Comparison of ENCODE assay signal across 7 cellular contexts in the genomic region with DNA sequence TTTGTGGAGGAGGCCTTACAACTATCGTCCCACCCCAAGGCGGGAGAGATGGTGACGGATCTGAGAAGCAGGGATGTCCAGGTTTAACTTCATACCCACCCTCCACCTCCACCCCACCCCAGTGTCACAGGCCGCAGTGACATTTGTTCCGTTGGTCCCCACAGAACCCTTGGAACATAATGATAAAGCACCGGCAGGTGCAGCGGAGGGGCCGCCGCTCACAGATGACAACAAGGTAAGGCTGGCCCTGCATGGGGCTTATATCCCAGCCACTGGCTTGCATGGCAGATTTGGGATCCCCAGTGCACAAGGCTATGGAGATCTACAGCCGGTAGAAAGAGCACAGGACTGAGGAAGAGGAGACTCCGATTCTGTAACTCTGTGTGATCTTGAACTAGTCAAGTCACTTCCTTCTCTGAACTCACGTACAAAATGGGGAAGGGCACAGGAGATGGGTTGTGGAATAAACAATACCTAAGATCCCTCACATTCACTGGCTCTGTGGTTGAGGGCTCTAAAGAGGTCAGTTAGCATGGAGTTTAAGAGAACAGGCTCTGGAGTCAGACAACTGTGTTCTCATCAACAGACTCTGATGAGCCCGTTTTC. TPM values are rescaled to one million over a fixed set of nuclear protein-coding genes. Genes with fewer than 3 reads are reported as not detected.
DNase-seq lines count a peak whose midpoint lies in the region; ATAC-seq and TF ChIP-seq lines count a peak whose summit lies in the region.

No MANE protein-coding gene starts in this region.

- peaks cover 13% of the 10 kb centered on the region for H3K36me3 ChIP-seq in H7 (replicated peaks; ENCODE audit: control insufficient read depth, insufficient read depth, low read length)
- peaks cover 23% of the 10 kb centered on the region for H3K36me3 ChIP-seq in SJCRH30
- peaks cover 3 to 13% of the 10 kb centered on the region in 2 donors for H3K36me3 ChIP-seq in esophagus (ENCODE audit: control insufficient read depth in 2 of 2, insufficient read depth in 2 of 2, low read length in 1 of 2)

- H3K27ac ChIP-seq in SJCRH30 = no peak overlapping the region
- peak overlapping the region; percentile 79 to 94 for H3K27ac ChIP-seq in esophagus (ENCODE audit: low read depth in 2 of 2, low read length in 1 of 2)

- no peak for TF ChIP-seq CTCF in osteocyte (IDR thresholded peaks at IDR 0.05)

- peak overlapping the region; percentile 89 for H3K4me3 Mint-ChIP-seq in osteocyte (ENCODE audit: unreplicated experiment)

- no peaks in the 10 kb centered on the region for H3K9me3 ChIP-seq in SJCRH30 (replicated peaks)
- H3K9me3 ChIP-seq in esophagus (ENCODE audit: control insufficient read depth in 2 of 2, insufficient read depth in 1 of 2, low read depth in 1 of 2, low read length in 1 of 2) = no peaks in the 10 kb centered on the region

- DNase-seq in H7 (no peak), SJCRH30 (no peak), osteocyte (ENCODE audit: extremely low spot score, unreplicated experiment) (no peak), middle frontal gyrus (ENCODE audit: extremely low spot score, low spot score) (no peak)
- no peak for DNase-seq in NK-92 treated with Interleukin-12 subunit alpha and Interleukin-12 subunit beta, amount 100 ng/mL, for 24 hours (lab: John Stamatoyannopoulos, UW)

- H3K36me3 Mint-ChIP-seq in osteocyte (ENCODE audit: unreplicated experiment) = peaks cover 24% of the 10 kb centered on the region

- H3K4me1 ChIP-seq in SJCRH30 (peaks cover 4% of the 10 kb centered on the region; the same call in 1 of the 2 replicates), esophagus (ENCODE audit: control insufficient read depth in 2 of 2, insufficient read depth in 2 of 2, low read length in 1 of 2) (peaks cover 4 to 7% of the 10 kb centered on the region in 2 donors)

- no peak for ATAC-seq in GM18511 (IDR thresholded peaks at IDR 0.05; ENCODE audit: unreplicated experiment)

- peaks cover 10% of the 10 kb centered on the region for H3K4me1 Mint-ChIP-seq in osteocyte (ENCODE audit: unreplicated experiment)

- H3K27ac Mint-ChIP-seq in osteocyte (ENCODE audit: unreplicated experiment) = peak overlapping the region; percentile 81

- H3K4me3 ChIP-seq in H7 (ENCODE audit: insufficient read depth, low read depth, low read length) (peak overlapping the region; percentile 91), SJCRH30 (peak overlapping the region; percentile 93), esophagus (ENCODE audit: low read depth in 1 of 2, low read length in 2 of 2) (peak overlapping the region; percentile 91 to 98)

- no peaks in the 10 kb centered on the region for H3K9me3 Mint-ChIP-seq in osteocyte (ENCODE audit: unreplicated experiment)

- 33 to 38% methylated on average over 13 of the region's 13 CpGs for WGBS in esophagus, 2 donors

- peaks cover 2% of the 10 kb centered on the region; the same call in 1 of the 2 replicates for H3K27me3 ChIP-seq in H7 (ENCODE audit: control insufficient read depth, insufficient read depth, low read length)
- H3K27me3 ChIP-seq in SJCRH30 = peaks cover 9% of the 10 kb centered on the region; the same call in 1 of the 2 replicates
- no peaks in the 10 kb centered on the region for H3K27me3 ChIP-seq in esophagus (ENCODE audit: control insufficient read depth in 1 of 2, insufficient read depth in 2 of 2, low read length in 2 of 2)

- H3K27me3 Mint-ChIP-seq in osteocyte (ENCODE audit: unreplicated experiment) = no peaks in the 10 kb centered on the region

RNA-seq across cellular contexts. Expression of a gene that starts 0.9 kb away (rescaled TPM):
- 21.4 and 24.2 TPM in 2 replicates for total RNA-seq in H7 (2014; rRNA removed; shearing (Covaris generic))
- total RNA-seq in SJCRH30 (2014; rRNA removed; shearing (Covaris generic)) = 54.8 and 59.1 TPM in 2 replicates
- polyA plus RNA-seq in esophagus = 10 to 100 TPM; 24.6 to 29.4 TPM
- total RNA-seq in osteocyte = 23.2 and 30.0 TPM in 2 replicates

RNA-seq across cellular contexts. Expression of a gene that starts 0.9 kb away (rescaled TPM):
- total RNA-seq in H7 (2014; rRNA removed; shearing (Covaris generic)) = 0.59 TPM in 1 of 2 replicates, not detected in the other
- total RNA-seq in SJCRH30 (2014; rRNA removed; shearing (Covaris generic)) = 0.12 and 0.73 TPM in 2 replicates
- polyA plus RNA-seq in esophagus = 1 to 10 TPM in 1 of 2 donors, under 1 TPM in 1; 0.51 to 2.4 TPM
- total RNA-seq in osteocyte = 0.91 TPM in 1 of 2 replicates, not detected in the other

RNA-seq across cellular contexts. Expression of a gene that starts 19.8 kb away (rescaled TPM):
- 265 and 278 TPM in 2 replicates for total RNA-seq in H7 (2014; rRNA removed; shearing (Covaris generic))
- 612 and 615 TPM in 2 replicates for total RNA-seq in SJCRH30 (2014; rRNA removed; shearing (Covaris generic))
- polyA plus RNA-seq in esophagus = 10 to 100 TPM; 53.1 to 83.4 TPM
- 21.3 and 21.9 TPM in 2 replicates for total RNA-seq in osteocyte

RNA-seq across cellular contexts. Expression of a gene that starts 34.5 kb away (rescaled TPM):
- total RNA-seq in H7 (2014; rRNA removed; shearing (Covaris generic)) = 0.42 and 0.70 TPM in 2 replicates
- 0.73 and 0.75 TPM in 2 replicates for total RNA-seq in SJCRH30 (2014; rRNA removed; shearing (Covaris generic))
- polyA plus RNA-seq in esophagus = 1 to 10 TPM in 1 of 2 donors, under 1 TPM in 1; 0.28 to 1.0 TPM
- total RNA-seq in osteocyte = 1.2 TPM in 1 of 2 replicates, not detected in the other

RNA-seq across cellular contexts. Expression of a gene that starts 41.0 kb away (rescaled TPM):
- 22.5 and 22.7 TPM in 2 replicates for total RNA-seq in H7 (2014; rRNA removed; shearing (Covaris generic))
- 17.1 and 18.3 TPM in 2 replicates for total RNA-seq in SJCRH30 (2014; rRNA removed; shearing (Covaris generic))
- polyA plus RNA-seq in esophagus = 10 to 100 TPM in 1 of 2 donors, 1 to 10 TPM in 1; 9.3 to 25.8 TPM
- 24.4 and 25.6 TPM in 2 replicates for total RNA-seq in osteocyte

Comparison
In these comparisons a context has a peak if more than half of its experiments do, and no peak if none do; other contexts are left out.
1. RNA of a gene that starts 19.8 kb away (total RNA-seq): 612 to 615 TPM in SJCRH30 and 265 to 278 TPM in H7; 21.3 to 21.9 TPM in osteocyte; every median in the first group is over 10 times any median in the second.
2. Peak in every context shown above with its lines, with median percentiles within 50 percentile points of each other: H3K4me3 ChIP-seq.